ENCODE assay signal across 17 cellular contexts in the genomic region with DNA sequence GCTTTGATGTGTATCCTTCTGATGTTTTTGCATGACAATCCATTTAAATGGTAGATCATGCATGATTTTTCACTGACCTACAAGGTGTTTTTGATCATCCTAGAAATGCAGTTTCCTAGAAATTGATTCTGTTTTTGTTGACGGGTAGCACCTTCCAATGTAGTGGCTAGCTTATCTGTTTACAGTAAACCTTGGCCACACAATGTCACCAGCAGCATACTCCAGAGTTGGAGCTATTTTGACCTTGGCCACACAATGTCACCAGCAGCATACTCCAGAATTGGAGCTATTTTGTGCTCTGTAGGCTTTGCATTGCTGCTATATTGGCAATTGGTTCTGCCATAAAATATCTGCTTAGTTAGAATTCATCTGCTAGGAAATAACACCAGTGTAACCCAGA.
DNase-seq lines count a peak whose midpoint lies in the region; ATAC-seq, FAIRE-seq and TF ChIP-seq lines count a peak whose summit lies in the region.
"Had no signal": no experiment of that assay in that cellular context is flagged by ENCODE, and none has a peak within 500 bp of the region (broad histone marks: within the 10 kb centered on the region; RNA-seq: fewer than 3 reads in every experiment).

No MANE protein-coding gene starts in this region.

- no peak for DNase-seq in ascending aorta (ENCODE audit: low spot score in 2 of 2)
- no peak for DNase-seq in pancreas
- DNase-seq in thyroid gland: no peak
- DNase-seq in OCI-M2 (lab: John Stamatoyannopoulos, UW; ENCODE audit: unreplicated experiment): no peak
- DNase-seq in dermis blood vessel endothelial cell: no peak
- DNase-seq: activated CD4-positive, alpha-beta T cell treated with anti-CD3 and anti-CD28 coated beads, Interleukin-2, amount 50 U/mL, for 1 hour; activated naive CD8-positive, alpha-beta T cell treated with anti-CD3 and anti-CD28 coated beads for 36 hours; NCI-H1105 treated with DMSO at 0.1 percent for 48 hours; NCI-H510A; retina; T-helper 2 cell had no signal

- 82% methylated on average over 1 of the region's 1 CpG; no CpG with 5 or more reads in 1 of the 2 donors for WGBS in gastroesophageal sphincter (ENCODE audit: low coverage in 1 of 2), 2 donors
- WGBS in pancreas, 2 donors: 25 to 64% methylated on average over 1 of the region's 1 CpG
- 97 to 100% methylated on average over 1 of the region's 1 CpG for WGBS in thyroid gland, 2 donors

- intact Hi-C loops in ascending aorta (cut with DNase I): loop anchor here (10.0 kb wide), 1 partner anchor 58 kb away; no protein-coding TSS in a partner anchor
- intact Hi-C loops in pancreas (cut with DNase I): no loop called here
- intact Hi-C loops in thyroid gland (cut with DNase I): no loop called here

- no peak for ATAC-seq in gastroesophageal sphincter
- ATAC-seq in pancreas: peak in 2 of 4 donors; percentile 10 to 19
- no peak for ATAC-seq in GM21360 (IDR thresholded peaks at IDR 0.05; ENCODE audit: unreplicated experiment)
- ATAC-seq: activated T-helper 17 cell treated with anti-CD3 and anti-CD28 coated beads, Interleukin-2, amount 50 U/mL, for 72 hours; esophagus mucosa had no signal

- no peak for TF ChIP-seq EP300 in gastroesophageal sphincter (IDR thresholded peaks at IDR 0.05)

- H3K4me1 ChIP-seq in ascending aorta (peaks cover 13 to 26% of the 10 kb centered on the region in 2 donors), gastroesophageal sphincter (peaks cover 7 to 55% (median 19%) of the 10 kb centered on the region in 3 donors), pancreas (peaks cover 16 to 47% (median 45%) of the 10 kb centered on the region in 3 donors), thyroid gland (peaks cover 28 to 70% of the 10 kb centered on the region in 2 donors)

- FAIRE-seq in pancreas (lab: Jason Lieb, UNC): no peak
- FAIRE-seq: RCC 7860 had no signal

- H3K36me3 ChIP-seq in ascending aorta (peaks cover 14 to 17% of the 10 kb centered on the region in 2 donors), gastroesophageal sphincter (peaks cover 0 to 28% of the 10 kb centered on the region in 2 donors), pancreas (no peaks in the 10 kb centered on the region), thyroid gland (no peaks in the 10 kb centered on the region)

- H3K27me3 ChIP-seq in ascending aorta (no peaks in the 10 kb centered on the region), gastroesophageal sphincter (no peaks in the 10 kb centered on the region), pancreas (no peaks in the 10 kb centered on the region), thyroid gland (no peaks in the 10 kb centered on the region)

- no peaks in the 10 kb centered on the region for H3K9me3 ChIP-seq in ascending aorta
- H3K9me3 ChIP-seq in gastroesophageal sphincter: no peaks in the 10 kb centered on the region
- no peaks in the 10 kb centered on the region for H3K9me3 ChIP-seq in pancreas
- H3K9me3 ChIP-seq in thyroid gland: no peaks in the 10 kb centered on the region

- no peak for TF ChIP-seq POLR2A in gastroesophageal sphincter (IDR thresholded peaks at IDR 0.05)
- TF ChIP-seq POLR2A in thyroid gland (IDR thresholded peaks at IDR 0.05): no peak

- H3K4me3 ChIP-seq in ascending aorta: no peak overlapping the region
- H3K4me3 ChIP-seq in gastroesophageal sphincter: no peak overlapping the region
- H3K4me3 ChIP-seq in pancreas: no peak overlapping the region
- no peak overlapping the region for H3K4me3 ChIP-seq in thyroid gland (replicated peaks in 1 of 3)
- H3K4me3 ChIP-seq: SK-N-MC had no signal

- TF ChIP-seq CTCF in ascending aorta (IDR thresholded peaks at IDR 0.05) (no peak), gastroesophageal sphincter (IDR thresholded peaks at IDR 0.05) (no peak), pancreas (IDR thresholded peaks at IDR 0.05) (no peak), thyroid gland (IDR thresholded peaks at IDR 0.05) (no peak)

- H3K27ac ChIP-seq in ascending aorta: peak overlapping the region; percentile 78 to 94
- peak overlapping the region in 3 of 4 donors; percentile 44 to 69 (median 54) for H3K27ac ChIP-seq in gastroesophageal sphincter
- peak overlapping the region in 3 of 4 donors; percentile 6 to 73 (median 73) for H3K27ac ChIP-seq in pancreas
- H3K27ac ChIP-seq in thyroid gland: peak overlapping the region in 2 of 3 donors; percentile 70 to 78
- H3K27ac ChIP-seq: SK-N-MC had no signal
